17 cellular contexts compared by ENCODE assay signal in genomic region chr10:42836096-42836495, GRCh38. TPM values are rescaled to one million over a fixed set of nuclear protein-coding genes. Genes with fewer than 3 reads are reported as not detected.
DNase-seq lines count a peak whose midpoint lies in the region; ATAC-seq and TF ChIP-seq lines count a peak whose summit lies in the region.
"Had no signal": no experiment of that assay in that cellular context is flagged by ENCODE, and none has a peak within 500 bp of the region (broad histone marks: within the 10 kb centered on the region; RNA-seq: fewer than 3 reads in every experiment).

No MANE protein-coding gene starts in this region.

- H3K36me3 ChIP-seq in HUES48 (ENCODE audit: control insufficient read depth, insufficient read depth, low read length), result peaks cover 17% of the 10 kb centered on the region
- H3K36me3 ChIP-seq in endodermal cell (ENCODE audit: control insufficient read depth, insufficient read depth, low read length), result peaks cover 9% of the 10 kb centered on the region
- H3K36me3 ChIP-seq in upper lobe of right lung, result peaks cover 16% of the 10 kb centered on the region
- H3K36me3 ChIP-seq in CD8-positive, alpha-beta T cell (ENCODE audit: insufficient read depth, low read length), result no peaks in the 10 kb centered on the region

- H3K27ac ChIP-seq in HUES48 (ENCODE audit: low read depth, low read length) (peak overlapping the region; percentile 2), endodermal cell (ENCODE audit: low read depth, low read length) (no peak overlapping the region), upper lobe of right lung (no peak overlapping the region)
- no peak overlapping the region for H3K27ac ChIP-seq in CD8-positive, alpha-beta T cell (ENCODE audit: low read depth, low read length)
- H3K27ac ChIP-seq: C4-2B, HL-60, PC-9, RWPE1 had no signal

- WGBS in endodermal cell (ENCODE audit: insufficient coverage in 1 of 2, insufficient read length in 1 of 2), 2 experiments, result 32 to 41% methylated on average over 9 to 14 of the region's 14 CpGs

- intact Hi-C loops in upper lobe of right lung (cut with DNase I), result no loop called here
- intact Hi-C loops in CD8-positive, alpha-beta T cell (cut with DNase I, micrococcal nuclease), result no loop called here

- H3K27ac Mint-ChIP-seq in endodermal cell, result no peak overlapping the region
- no peak overlapping the region for H3K27ac Mint-ChIP-seq in CD8-positive, alpha-beta T cell

- H3K36me3 Mint-ChIP-seq in endodermal cell (ENCODE audit: low read depth), result peaks cover 15% of the 10 kb centered on the region
- peaks cover 15% of the 10 kb centered on the region for H3K36me3 Mint-ChIP-seq in CD8-positive, alpha-beta T cell

- peak overlapping the region; percentile 43 for H3K4me3 Mint-ChIP-seq in endodermal cell
- no peak overlapping the region for H3K4me3 Mint-ChIP-seq in CD8-positive, alpha-beta T cell

- ATAC-seq in upper lobe of right lung, result no peak
- no peak for ATAC-seq in CD8-positive, alpha-beta T cell
- ATAC-seq: HCT116 had no signal

- 0 out of 2 replicates have a peak, but pooled peaks cover 3% of the 10 kb centered on the region for H3K4me1 ChIP-seq in HUES48 (ENCODE audit: control insufficient read depth, insufficient read depth, low read length)
- no peaks in the 10 kb centered on the region for H3K4me1 ChIP-seq in endodermal cell (ENCODE audit: control insufficient read depth, insufficient read depth, low read length)
- H3K4me1 ChIP-seq in upper lobe of right lung, result peaks cover 4% of the 10 kb centered on the region
- H3K4me1 ChIP-seq in CD8-positive, alpha-beta T cell (ENCODE audit: insufficient read depth, low read length), result no peaks in the 10 kb centered on the region

- H3K4me3 ChIP-seq in HUES48 (ENCODE audit: low read depth, low read length) (no peak overlapping the region), endodermal cell (ENCODE audit: low read length) (no peak overlapping the region), retinal pigment epithelial cell (ENCODE audit: low read length) (no peak overlapping the region), upper lobe of right lung (no peak overlapping the region)
- H3K4me3 ChIP-seq in CD8-positive, alpha-beta T cell (ENCODE audit: low read depth, low read length), result no peak overlapping the region
- H3K4me3 ChIP-seq: MG63, PC-9 had no signal

- H3K9ac ChIP-seq in HUES48 (ENCODE audit: low read depth, low read length), result no peak overlapping the region
- no peak overlapping the region for H3K9ac ChIP-seq in endodermal cell (ENCODE audit: extremely low read depth, low read length, poor library complexity, severe bottlenecking)

- peaks cover 6% of the 10 kb centered on the region for H3K4me1 Mint-ChIP-seq in endodermal cell
- H3K4me1 Mint-ChIP-seq in CD8-positive, alpha-beta T cell (ENCODE audit: low read depth), result peaks cover 2% of the 10 kb centered on the region

- H3K27me3 ChIP-seq in HUES48 (ENCODE audit: control insufficient read depth, insufficient read depth, low read length) (peaks cover 10% of the 10 kb centered on the region), endodermal cell (ENCODE audit: control insufficient read depth, insufficient read depth, low read length, poor library complexity, severe bottlenecking) (peaks cover 7% of the 10 kb centered on the region), upper lobe of right lung (peaks cover 19% of the 10 kb centered on the region)
- no peaks in the 10 kb centered on the region for H3K27me3 ChIP-seq in CD8-positive, alpha-beta T cell (ENCODE audit: insufficient read depth, low read length)
- H3K27me3 ChIP-seq: MG63 had no signal

- POLR2A ChIA-PET in CD8-positive, alpha-beta T cell (lab: Charles Lee), result no interaction called here

- CTCF ChIA-PET in CD8-positive, alpha-beta T cell (lab: Charles Lee), result interaction anchor here (0.6 kb wide), 1 partner anchor 1553 kb away, joined by 3 read pairs; no protein-coding TSS in a partner anchor

- TF ChIP-seq CTCF in endodermal cell (conservative IDR thresholded peaks at IDR 0.05) (peak; percentile 18), retinal pigment epithelial cell (conservative IDR thresholded peaks at IDR 0.05; ENCODE audit: low read depth, low read length) (peak; percentile 9), upper lobe of right lung (IDR thresholded peaks at IDR 0.05) (no peak)
- no peak for TF ChIP-seq CTCF in CD8-positive, alpha-beta T cell (IDR thresholded peaks at IDR 0.05)

- peaks cover 21% of the 10 kb centered on the region for H3K27me3 Mint-ChIP-seq in endodermal cell (ENCODE audit: insufficient read depth)
- peaks cover 33% of the 10 kb centered on the region for H3K27me3 Mint-ChIP-seq in CD8-positive, alpha-beta T cell (ENCODE audit: low read depth)

- DNase-seq in endodermal cell (peak; percentile 71), iPS-NIHi7 (ENCODE audit: extremely low spot score) (peak; percentile 30), retinal pigment epithelial cell (ENCODE audit: low read depth) (no peak), upper lobe of right lung (no peak), cerebellar cortex (ENCODE audit: low spot score) (no peak)
- DNase-seq in CD8-positive, alpha-beta T cell, result no peak
- DNase-seq: DMS79, MG63, NCI-H1092 treated with DMSO at 0.1 percent for 48 hours, NCI-H2029 treated with DMSO at 0.1 percent for 48 hours, NCI-H2171, PC-9 had no signal

- H3K9me3 Mint-ChIP-seq in endodermal cell, result no peaks in the 10 kb centered on the region
- H3K9me3 Mint-ChIP-seq in CD8-positive, alpha-beta T cell, result no peaks in the 10 kb centered on the region

- H3K9me3 ChIP-seq in HUES48 (ENCODE audit: control insufficient read depth, insufficient read depth, low read length) (no peaks in the 10 kb centered on the region), endodermal cell (ENCODE audit: control insufficient read depth, low read length) (no peaks in the 10 kb centered on the region), upper lobe of right lung (no peaks in the 10 kb centered on the region)
- H3K9me3 ChIP-seq in CD8-positive, alpha-beta T cell (ENCODE audit: low read length), result no peaks in the 10 kb centered on the region
- H3K9me3 ChIP-seq: MG63 had no signal

RNA-seq across cellular contexts. Expression of gene BMS1, which starts 53.5 kb away (rescaled TPM):
- 10 to 100 TPM; 19.8 to 24.2 TPM for total RNA-seq in endodermal cell
- 18.5 TPM for polyA plus RNA-seq in endodermal cell (2013, experiment 1 of 2)
- 17.5 TPM for polyA plus RNA-seq in endodermal cell (2013, experiment 2 of 2)
- total RNA-seq in upper lobe of right lung, result 13.0 TPM
- total RNA-seq in CD8-positive, alpha-beta T cell, result 10 to 100 TPM; 18.1 to 19.9 TPM

Comparison
In these comparisons a context has a peak if more than half of its experiments do, and no peak if none do; other contexts are left out.
1. DNase-seq: peak in endodermal cell (single experiment) and iPS-NIHi7 (single experiment); none in retinal pigment epithelial cell (single experiment), upper lobe of right lung (single experiment), CD8-positive, alpha-beta T cell (0 of 7) and cerebellar cortex (single experiment).
2. CTCF ChIP-seq: peak in endodermal cell (single experiment) and retinal pigment epithelial cell (single experiment); none in upper lobe of right lung (single experiment) and CD8-positive, alpha-beta T cell (single experiment).